Comparison of ENCODE assay signal across 1 cellular context in the genomic region with DNA sequence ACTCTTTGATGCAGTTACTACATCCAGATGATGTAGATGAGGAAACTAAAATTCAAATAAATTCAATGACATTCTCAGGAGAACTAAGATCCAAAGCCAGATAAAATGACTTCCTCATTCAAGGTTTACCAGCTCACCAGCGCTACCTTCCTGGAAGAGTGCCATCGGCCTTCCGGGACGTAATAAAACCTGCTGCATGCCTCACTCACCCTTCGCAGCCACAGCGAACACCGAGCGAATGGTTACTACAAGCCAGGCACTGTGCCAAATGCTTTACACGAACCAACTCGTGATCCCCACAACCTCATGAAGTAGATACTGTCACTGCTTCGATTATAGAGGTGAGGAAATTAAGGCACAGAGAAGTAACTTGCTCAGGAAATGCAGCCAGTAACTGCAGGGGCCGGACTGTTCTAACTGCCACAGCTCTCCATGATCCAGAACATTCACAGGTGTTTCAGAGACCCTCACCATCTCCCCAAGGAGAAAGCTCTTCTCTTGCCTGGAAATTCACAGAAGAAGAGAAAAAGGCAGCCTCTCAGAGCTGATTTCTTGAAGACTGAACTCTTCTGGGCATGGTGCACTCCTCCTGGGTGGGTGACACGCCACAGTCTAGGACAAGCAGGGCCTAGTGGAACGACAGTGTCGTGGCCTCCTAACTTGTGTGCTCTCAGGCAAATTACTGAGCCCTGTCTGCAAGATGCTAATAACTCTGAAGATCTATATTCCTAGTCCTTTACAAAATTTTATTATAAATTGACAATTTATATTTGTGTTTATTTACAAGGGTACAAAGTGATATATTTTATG.
TF ChIP-seq lines count a peak whose summit lies in the region.

No MANE protein-coding gene starts in this region.

TF ChIP-seq in HEK293, 187 proteins besides CTCF, POLR2A, EP300 and RAD21 (continued from another document and continues in another):
- TF ChIP-seq, protein P1, sequence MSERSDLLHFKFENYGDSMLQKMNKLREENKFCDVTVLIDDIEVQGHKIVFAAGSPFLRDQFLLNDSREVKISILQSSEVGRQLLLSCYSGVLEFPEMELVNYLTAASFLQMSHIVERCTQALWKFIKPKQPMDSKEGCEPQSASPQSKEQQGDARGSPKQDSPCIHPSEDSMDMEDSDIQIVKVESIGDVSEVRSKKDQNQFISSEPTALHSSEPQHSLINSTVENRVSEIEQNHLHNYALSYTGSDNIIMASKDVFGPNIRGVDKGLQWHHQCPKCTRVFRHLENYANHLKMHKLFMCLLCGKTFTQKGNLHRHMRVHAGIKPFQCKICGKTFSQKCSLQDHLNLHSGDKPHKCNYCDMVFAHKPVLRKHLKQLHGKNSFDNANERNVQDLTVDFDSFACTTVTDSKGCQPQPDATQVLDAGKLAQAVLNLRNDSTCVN (tag by site-specific recombination; optimal IDR thresholded peaks at IDR 0.05), result no peak
- TF ChIP-seq TRIM28 (IDR thresholded peaks at IDR 0.05; ENCODE audit: borderline replicate concordance, low read length), result no peak
- TF ChIP-seq ZNF549 (tag by site-specific recombination; IDR thresholded peaks at IDR 0.05), result no peak
- TF ChIP-seq, protein P2, sequence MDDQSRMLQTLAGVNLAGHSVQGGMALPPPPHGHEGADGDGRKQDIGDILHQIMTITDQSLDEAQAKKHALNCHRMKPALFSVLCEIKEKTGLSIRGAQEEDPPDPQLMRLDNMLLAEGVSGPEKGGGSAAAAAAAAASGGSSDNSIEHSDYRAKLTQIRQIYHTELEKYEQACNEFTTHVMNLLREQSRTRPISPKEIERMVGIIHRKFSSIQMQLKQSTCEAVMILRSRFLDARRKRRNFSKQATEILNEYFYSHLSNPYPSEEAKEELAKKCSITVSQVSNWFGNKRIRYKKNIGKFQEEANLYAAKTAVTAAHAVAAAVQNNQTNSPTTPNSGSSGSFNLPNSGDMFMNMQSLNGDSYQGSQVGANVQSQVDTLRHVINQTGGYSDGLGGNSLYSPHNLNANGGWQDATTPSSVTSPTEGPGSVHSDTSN (CRISPR knock-in tag; IDR thresholded peaks at IDR 0.05), result no peak
- TF ChIP-seq, protein P3, sequence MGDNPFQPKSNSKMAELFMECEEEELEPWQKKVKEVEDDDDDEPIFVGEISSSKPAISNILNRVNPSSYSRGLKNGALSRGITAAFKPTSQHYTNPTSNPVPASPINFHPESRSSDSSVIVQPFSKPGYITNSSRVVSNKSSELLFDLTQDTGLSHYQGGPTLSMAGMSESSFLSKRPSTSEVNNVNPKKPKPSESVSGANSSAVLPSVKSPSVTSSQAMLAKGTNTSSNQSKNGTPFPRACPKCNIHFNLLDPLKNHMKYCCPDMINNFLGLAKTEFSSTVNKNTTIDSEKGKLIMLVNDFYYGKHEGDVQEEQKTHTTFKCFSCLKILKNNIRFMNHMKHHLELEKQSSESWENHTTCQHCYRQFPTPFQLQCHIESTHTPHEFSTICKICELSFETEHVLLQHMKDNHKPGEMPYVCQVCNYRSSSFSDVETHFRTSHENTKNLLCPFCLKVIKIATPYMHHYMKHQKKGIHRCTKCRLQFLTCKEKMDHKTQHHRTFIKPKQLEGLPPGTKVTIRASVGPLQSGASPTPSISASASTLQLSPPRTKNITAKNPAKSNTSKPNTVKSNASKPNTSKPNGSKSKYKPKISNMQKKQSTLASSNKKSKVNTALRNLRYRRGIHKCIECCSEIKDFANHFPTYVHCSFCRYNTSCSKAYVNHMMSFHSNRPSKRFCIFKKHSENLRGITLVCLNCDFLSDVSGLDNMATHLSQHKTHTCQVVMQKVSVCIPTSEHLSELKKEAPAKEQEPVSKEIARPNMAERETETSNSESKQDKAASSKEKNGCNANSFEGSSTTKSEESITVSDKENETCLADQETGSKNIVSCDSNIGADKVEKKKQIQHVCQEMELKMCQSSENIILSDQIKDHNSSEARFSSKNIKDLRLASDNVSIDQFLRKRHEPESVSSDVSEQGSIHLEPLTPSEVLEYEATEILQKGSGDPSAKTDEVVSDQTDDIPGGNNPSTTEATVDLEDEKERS (tag by site-specific recombination; IDR thresholded peaks at IDR 0.05), result no peak
- TF ChIP-seq ZNF610 (tag by site-specific recombination; IDR thresholded peaks at IDR 0.05; ENCODE audit: borderline replicate concordance), result no peak
- TF ChIP-seq ZNF112 (tag by site-specific recombination; IDR thresholded peaks at IDR 0.05), result no peak
- TF ChIP-seq, protein P4, sequence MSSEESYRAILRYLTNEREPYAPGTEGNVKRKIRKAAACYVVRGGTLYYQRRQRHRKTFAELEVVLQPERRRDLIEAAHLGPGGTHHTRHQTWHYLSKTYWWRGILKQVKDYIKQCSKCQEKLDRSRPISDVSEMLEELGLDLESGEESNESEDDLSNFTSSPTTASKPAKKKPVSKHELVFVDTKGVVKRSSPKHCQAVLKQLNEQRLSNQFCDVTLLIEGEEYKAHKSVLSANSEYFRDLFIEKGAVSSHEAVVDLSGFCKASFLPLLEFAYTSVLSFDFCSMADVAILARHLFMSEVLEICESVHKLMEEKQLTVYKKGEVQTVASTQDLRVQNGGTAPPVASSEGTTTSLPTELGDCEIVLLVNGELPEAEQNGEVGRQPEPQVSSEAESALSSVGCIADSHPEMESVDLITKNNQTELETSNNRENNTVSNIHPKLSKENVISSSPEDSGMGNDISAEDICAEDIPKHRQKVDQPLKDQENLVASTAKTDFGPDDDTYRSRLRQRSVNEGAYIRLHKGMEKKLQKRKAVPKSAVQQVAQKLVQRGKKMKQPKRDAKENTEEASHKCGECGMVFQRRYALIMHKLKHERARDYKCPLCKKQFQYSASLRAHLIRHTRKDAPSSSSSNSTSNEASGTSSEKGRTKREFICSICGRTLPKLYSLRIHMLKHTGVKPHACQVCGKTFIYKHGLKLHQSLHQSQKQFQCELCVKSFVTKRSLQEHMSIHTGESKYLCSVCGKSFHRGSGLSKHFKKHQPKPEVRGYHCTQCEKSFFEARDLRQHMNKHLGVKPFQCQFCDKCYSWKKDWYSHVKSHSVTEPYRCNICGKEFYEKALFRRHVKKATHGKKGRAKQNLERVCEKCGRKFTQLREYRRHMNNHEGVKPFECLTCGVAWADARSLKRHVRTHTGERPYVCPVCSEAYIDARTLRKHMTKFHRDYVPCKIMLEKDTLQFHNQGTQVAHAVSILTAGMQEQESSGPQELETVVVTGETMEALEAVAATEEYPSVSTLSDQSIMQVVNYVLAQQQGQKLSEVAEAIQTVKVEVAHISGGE (tag by site-specific recombination; conservative IDR thresholded peaks at IDR 0.05; ENCODE audit: low read depth), result no peak
- peak; percentile 89 for TF ChIP-seq ZNF629 (tag by site-specific recombination; IDR thresholded peaks at IDR 0.05)
- TF ChIP-seq, protein P5, sequence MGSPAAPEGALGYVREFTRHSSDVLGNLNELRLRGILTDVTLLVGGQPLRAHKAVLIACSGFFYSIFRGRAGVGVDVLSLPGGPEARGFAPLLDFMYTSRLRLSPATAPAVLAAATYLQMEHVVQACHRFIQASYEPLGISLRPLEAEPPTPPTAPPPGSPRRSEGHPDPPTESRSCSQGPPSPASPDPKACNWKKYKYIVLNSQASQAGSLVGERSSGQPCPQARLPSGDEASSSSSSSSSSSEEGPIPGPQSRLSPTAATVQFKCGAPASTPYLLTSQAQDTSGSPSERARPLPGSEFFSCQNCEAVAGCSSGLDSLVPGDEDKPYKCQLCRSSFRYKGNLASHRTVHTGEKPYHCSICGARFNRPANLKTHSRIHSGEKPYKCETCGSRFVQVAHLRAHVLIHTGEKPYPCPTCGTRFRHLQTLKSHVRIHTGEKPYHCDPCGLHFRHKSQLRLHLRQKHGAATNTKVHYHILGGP (tag by site-specific recombination; IDR thresholded peaks at IDR 0.05), result no peak
- no peak for TF ChIP-seq ZNF501 (tag by site-specific recombination; IDR thresholded peaks at IDR 0.05)
- no peak for TF ChIP-seq ZNF555 (tag by site-specific recombination; conservative IDR thresholded peaks at IDR 0.05)
- TF ChIP-seq ZNF23 (tag by site-specific recombination; IDR thresholded peaks at IDR 0.05; ENCODE audit: borderline replicate concordance), result no peak
- TF ChIP-seq ZNF175 (tag by site-specific recombination; IDR thresholded peaks at IDR 0.05), result no peak
- TF ChIP-seq, protein P6, sequence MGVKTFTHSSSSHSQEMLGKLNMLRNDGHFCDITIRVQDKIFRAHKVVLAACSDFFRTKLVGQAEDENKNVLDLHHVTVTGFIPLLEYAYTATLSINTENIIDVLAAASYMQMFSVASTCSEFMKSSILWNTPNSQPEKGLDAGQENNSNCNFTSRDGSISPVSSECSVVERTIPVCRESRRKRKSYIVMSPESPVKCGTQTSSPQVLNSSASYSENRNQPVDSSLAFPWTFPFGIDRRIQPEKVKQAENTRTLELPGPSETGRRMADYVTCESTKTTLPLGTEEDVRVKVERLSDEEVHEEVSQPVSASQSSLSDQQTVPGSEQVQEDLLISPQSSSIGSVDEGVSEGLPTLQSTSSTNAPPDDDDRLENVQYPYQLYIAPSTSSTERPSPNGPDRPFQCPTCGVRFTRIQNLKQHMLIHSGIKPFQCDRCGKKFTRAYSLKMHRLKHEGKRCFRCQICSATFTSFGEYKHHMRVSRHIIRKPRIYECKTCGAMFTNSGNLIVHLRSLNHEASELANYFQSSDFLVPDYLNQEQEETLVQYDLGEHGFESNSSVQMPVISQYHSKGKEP (tag by site-specific recombination; IDR thresholded peaks at IDR 0.05), result peak; percentile 97
- no peak for TF ChIP-seq ZNF791 (tag by site-specific recombination; IDR thresholded peaks at IDR 0.05)
- TF ChIP-seq ZNF404 (tag by site-specific recombination; IDR thresholded peaks at IDR 0.05), result no peak
- TF ChIP-seq ZNF792 (tag by site-specific recombination; IDR thresholded peaks at IDR 0.05), result no peak
- no peak for TF ChIP-seq ZNF341 (tag by site-specific recombination; IDR thresholded peaks at IDR 0.05; ENCODE audit: low read depth)
- no peak for TF ChIP-seq HOXA7 (CRISPR knock-in tag; IDR thresholded peaks at IDR 0.05; ENCODE audit: borderline replicate concordance)
- TF ChIP-seq, protein P7, sequence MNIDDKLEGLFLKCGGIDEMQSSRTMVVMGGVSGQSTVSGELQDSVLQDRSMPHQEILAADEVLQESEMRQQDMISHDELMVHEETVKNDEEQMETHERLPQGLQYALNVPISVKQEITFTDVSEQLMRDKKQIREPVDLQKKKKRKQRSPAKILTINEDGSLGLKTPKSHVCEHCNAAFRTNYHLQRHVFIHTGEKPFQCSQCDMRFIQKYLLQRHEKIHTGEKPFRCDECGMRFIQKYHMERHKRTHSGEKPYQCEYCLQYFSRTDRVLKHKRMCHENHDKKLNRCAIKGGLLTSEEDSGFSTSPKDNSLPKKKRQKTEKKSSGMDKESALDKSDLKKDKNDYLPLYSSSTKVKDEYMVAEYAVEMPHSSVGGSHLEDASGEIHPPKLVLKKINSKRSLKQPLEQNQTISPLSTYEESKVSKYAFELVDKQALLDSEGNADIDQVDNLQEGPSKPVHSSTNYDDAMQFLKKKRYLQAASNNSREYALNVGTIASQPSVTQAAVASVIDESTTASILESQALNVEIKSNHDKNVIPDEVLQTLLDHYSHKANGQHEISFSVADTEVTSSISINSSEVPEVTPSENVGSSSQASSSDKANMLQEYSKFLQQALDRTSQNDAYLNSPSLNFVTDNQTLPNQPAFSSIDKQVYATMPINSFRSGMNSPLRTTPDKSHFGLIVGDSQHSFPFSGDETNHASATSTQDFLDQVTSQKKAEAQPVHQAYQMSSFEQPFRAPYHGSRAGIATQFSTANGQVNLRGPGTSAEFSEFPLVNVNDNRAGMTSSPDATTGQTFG (tag by site-specific recombination; IDR thresholded peaks at IDR 0.05; ENCODE audit: borderline replicate concordance), result no peak
- TF ChIP-seq, protein P8, sequence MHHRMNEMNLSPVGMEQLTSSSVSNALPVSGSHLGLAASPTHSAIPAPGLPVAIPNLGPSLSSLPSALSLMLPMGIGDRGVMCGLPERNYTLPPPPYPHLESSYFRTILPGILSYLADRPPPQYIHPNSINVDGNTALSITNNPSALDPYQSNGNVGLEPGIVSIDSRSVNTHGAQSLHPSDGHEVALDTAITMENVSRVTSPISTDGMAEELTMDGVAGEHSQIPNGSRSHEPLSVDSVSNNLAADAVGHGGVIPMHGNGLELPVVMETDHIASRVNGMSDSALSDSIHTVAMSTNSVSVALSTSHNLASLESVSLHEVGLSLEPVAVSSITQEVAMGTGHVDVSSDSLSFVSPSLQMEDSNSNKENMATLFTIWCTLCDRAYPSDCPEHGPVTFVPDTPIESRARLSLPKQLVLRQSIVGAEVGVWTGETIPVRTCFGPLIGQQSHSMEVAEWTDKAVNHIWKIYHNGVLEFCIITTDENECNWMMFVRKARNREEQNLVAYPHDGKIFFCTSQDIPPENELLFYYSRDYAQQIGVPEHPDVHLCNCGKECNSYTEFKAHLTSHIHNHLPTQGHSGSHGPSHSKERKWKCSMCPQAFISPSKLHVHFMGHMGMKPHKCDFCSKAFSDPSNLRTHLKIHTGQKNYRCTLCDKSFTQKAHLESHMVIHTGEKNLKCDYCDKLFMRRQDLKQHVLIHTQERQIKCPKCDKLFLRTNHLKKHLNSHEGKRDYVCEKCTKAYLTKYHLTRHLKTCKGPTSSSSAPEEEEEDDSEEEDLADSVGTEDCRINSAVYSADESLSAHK (tag by site-specific recombination; IDR thresholded peaks at IDR 0.05), result no peak
- no peak for TF ChIP-seq ZNF169 (tag by site-specific recombination; IDR thresholded peaks at IDR 0.05)
- TF ChIP-seq, protein P9, sequence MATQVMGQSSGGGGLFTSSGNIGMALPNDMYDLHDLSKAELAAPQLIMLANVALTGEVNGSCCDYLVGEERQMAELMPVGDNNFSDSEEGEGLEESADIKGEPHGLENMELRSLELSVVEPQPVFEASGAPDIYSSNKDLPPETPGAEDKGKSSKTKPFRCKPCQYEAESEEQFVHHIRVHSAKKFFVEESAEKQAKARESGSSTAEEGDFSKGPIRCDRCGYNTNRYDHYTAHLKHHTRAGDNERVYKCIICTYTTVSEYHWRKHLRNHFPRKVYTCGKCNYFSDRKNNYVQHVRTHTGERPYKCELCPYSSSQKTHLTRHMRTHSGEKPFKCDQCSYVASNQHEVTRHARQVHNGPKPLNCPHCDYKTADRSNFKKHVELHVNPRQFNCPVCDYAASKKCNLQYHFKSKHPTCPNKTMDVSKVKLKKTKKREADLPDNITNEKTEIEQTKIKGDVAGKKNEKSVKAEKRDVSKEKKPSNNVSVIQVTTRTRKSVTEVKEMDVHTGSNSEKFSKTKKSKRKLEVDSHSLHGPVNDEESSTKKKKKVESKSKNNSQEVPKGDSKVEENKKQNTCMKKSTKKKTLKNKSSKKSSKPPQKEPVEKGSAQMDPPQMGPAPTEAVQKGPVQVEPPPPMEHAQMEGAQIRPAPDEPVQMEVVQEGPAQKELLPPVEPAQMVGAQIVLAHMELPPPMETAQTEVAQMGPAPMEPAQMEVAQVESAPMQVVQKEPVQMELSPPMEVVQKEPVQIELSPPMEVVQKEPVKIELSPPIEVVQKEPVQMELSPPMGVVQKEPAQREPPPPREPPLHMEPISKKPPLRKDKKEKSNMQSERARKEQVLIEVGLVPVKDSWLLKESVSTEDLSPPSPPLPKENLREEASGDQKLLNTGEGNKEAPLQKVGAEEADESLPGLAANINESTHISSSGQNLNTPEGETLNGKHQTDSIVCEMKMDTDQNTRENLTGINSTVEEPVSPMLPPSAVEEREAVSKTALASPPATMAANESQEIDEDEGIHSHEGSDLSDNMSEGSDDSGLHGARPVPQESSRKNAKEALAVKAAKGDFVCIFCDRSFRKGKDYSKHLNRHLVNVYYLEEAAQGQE (tag by site-specific recombination; IDR thresholded peaks at IDR 0.05), result no peak
- TF ChIP-seq ZNF624 (tag by site-specific recombination; IDR thresholded peaks at IDR 0.05), result no peak
- TF ChIP-seq ZNF114 (tag by site-specific recombination; IDR thresholded peaks at IDR 0.05), result no peak
- no peak for TF ChIP-seq EGR2 (tag by site-specific recombination; IDR thresholded peaks at IDR 0.05; ENCODE audit: low read depth)
